Comparison of ENCODE assay signal across 8 cellular contexts in the genomic region with DNA sequence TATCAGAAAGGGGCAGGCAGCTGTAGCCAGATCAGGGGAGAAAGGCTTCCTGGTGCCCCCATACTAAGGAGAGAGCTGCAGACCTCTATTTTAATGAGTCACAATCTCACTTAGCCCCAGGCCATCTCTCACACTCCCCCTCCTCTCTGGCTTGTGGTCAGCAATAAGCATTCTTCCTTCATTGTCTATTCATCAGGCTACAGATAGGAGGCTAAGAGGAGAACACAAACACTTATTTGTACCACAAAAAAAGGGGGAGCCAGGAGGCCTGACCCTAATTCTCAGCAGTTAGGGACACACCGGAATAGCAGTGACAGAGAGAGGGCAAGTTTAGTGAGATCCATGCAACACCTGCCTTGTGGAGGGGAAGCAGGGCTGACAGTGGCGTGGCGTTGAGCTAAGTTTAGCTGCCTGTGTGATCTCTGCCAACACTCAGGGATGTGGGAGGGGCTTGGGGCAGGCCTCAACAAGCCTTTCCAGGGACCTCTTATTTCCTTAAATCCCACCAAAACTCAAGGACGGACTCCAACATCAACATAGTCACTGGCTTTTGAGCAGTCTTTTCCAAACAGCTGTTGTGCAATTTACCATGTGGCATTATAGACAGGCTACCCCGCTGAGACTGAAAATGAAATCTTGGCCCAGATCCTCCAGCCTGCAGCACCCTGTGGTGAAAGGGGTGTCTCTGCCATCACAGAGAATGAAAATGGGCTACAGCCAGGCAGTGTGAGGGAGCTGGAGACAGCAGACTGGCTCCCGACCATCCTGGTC.
DNase-seq lines count a peak whose midpoint lies in the region; ATAC-seq and TF ChIP-seq lines count a peak whose summit lies in the region.

No MANE protein-coding gene starts in this region.

- DNase-seq in DMS79 (lab: John Stamatoyannopoulos, UW) = peak; percentile 78
- peak; percentile 89 for DNase-seq in NCI-H2171 (lab: John Stamatoyannopoulos, UW)
- DNase-seq in mammary epithelial cell = peak; percentile 56
- DNase-seq in activated gamma-delta T cell treated with Interleukin-2 at 50 U/mL for 16 hours = no peak
- no peak for DNase-seq in spleen

- H3K4me1 ChIP-seq in mammary epithelial cell (ENCODE audit: insufficient read depth, low read length) = peaks cover 16% of the 10 kb centered on the region
- H3K4me1 ChIP-seq in muscle layer of colon (ENCODE audit: insufficient read depth, low read length) = peaks cover 17% of the 10 kb centered on the region
- H3K4me1 ChIP-seq in spleen = peaks cover 0 to 14% (median 7%) of the 10 kb centered on the region in 6 donors

- H2AFZ ChIP-seq in mammary epithelial cell (ENCODE audit: low read depth, low read length) = peak overlapping the region; percentile 70

- H3K9me3 ChIP-seq in mammary epithelial cell (replicated peaks; ENCODE audit: insufficient read depth, low read length) (peaks cover 2% of the 10 kb centered on the region), muscle layer of colon (ENCODE audit: low read length) (no peaks in the 10 kb centered on the region), spleen (peaks cover 0 to 11% (median 7%) of the 10 kb centered on the region in 8 donors)

- TF ChIP-seq CTCF in mammary epithelial cell (conservative IDR thresholded peaks at IDR 0.05 in 1 of 2, IDR thresholded peaks at IDR 0.05 in 1 of 2; ENCODE audit: extremely low read depth in 1 of 2, insufficient read depth in 1 of 2, low read depth in 1 of 2, low read length in 2 of 2) (no peak), spleen (IDR thresholded peaks at IDR 0.05 in 8 of 11, conservative IDR thresholded peaks at IDR 0.05 in 3 of 11) (no peak)

- CTCF ChIA-PET in mammary epithelial cell (lab: Charles Lee; ENCODE audit: low non-redundant PET) = interaction anchor here (0.9 kb wide), 1 partner anchor 254 kb away, joined by 3 read pairs; no protein-coding TSS in a partner anchor

- peak overlapping the region; percentile 63 for H3K4me2 ChIP-seq in mammary epithelial cell (ENCODE audit: insufficient read depth, low read depth, low read length)

- no peak for TF ChIP-seq POLR2A in spleen (IDR thresholded peaks at IDR 0.05)

- in situ Hi-C loops in mammary epithelial cell (cut with MboI; ENCODE audit: low sequenced_read_pairs in 2 of 2) = loop anchor here in 1 of 2 donors (25.0 kb wide), 1 partner anchor 704 kb away; no protein-coding TSS in a partner anchor

- no peaks in the 10 kb centered on the region for H4K20me1 ChIP-seq in mammary epithelial cell (ENCODE audit: insufficient read depth, low read length)

- H3K4me3 ChIP-seq in mammary epithelial cell (replicated peaks in 1 of 3; ENCODE audit: insufficient read depth in 1 of 3, low read depth in 2 of 3, low read length in 3 of 3) (no peak overlapping the region), muscle layer of colon (ENCODE audit: low read depth in 1 of 2, low read length in 2 of 2) (peak overlapping the region in 1 of 2 donors; percentile 16), spleen (no peak overlapping the region)

- H3K27me3 ChIP-seq in mammary epithelial cell (ENCODE audit: insufficient read depth, low read length) (no peaks in the 10 kb centered on the region), muscle layer of colon (ENCODE audit: control insufficient read depth in 1 of 2, insufficient read depth in 2 of 2, low read length in 2 of 2) (no peaks in the 10 kb centered on the region), spleen (replicated peaks in 1 of 7) (peaks cover 0 to 13% (median 0%) of the 10 kb centered on the region in 7 donors)

- H3K9ac ChIP-seq in mammary epithelial cell (ENCODE audit: insufficient read depth, low read length) (no peak overlapping the region), muscle layer of colon (ENCODE audit: low read length) (no peak overlapping the region)

- dilution Hi-C loops in mammary epithelial cell (cut with HindIII; ENCODE audit: low sequenced_read_pairs) = no loop called here

- WGBS in mammary epithelial cell (ENCODE audit: low coverage, missing lambda C conversion rate) = 5% methylated on average over 6 of the region's 6 CpGs
- WGBS in spleen, 5 donors = 64 to 83% (median 67%) methylated on average over 3 to 6 of the region's 6 CpGs

- H3K36me3 ChIP-seq in mammary epithelial cell (ENCODE audit: insufficient read depth, low read length) = no peaks in the 10 kb centered on the region
- H3K36me3 ChIP-seq in muscle layer of colon (ENCODE audit: insufficient read depth, low read length) = no peaks in the 10 kb centered on the region
- H3K36me3 ChIP-seq in spleen = no peaks in the 10 kb centered on the region

- ATAC-seq in HG03175 (IDR thresholded peaks at IDR 0.05; ENCODE audit: unreplicated experiment) = no peak
- no peak for ATAC-seq in HG03520 (IDR thresholded peaks at IDR 0.05; ENCODE audit: unreplicated experiment)

- no peak overlapping the region for H3K27ac ChIP-seq in mammary epithelial cell (ENCODE audit: insufficient read depth, low read depth, low read length)
- H3K27ac ChIP-seq in muscle layer of colon (ENCODE audit: low read depth, low read length) = peak overlapping the region; percentile 30
- H3K27ac ChIP-seq in spleen = no peak overlapping the region

- intact Hi-C loops in mammary epithelial cell (cut with micrococcal nuclease) (no loop called here), spleen (cut with DNase I; ENCODE audit: low total_unique reads) (no loop called here)

- no TSS peak for BruUV-seq in mammary epithelial cell (replicated peaks; lab: Mats Ljungman, UMichigan)

- H3K79me2 ChIP-seq in mammary epithelial cell (ENCODE audit: insufficient read depth, low read length) = no peaks in the 10 kb centered on the region

Comparison
In these comparisons a context has a peak if more than half of its experiments do, and no peak if none do; other contexts are left out.
1. DNase-seq: peak in DMS79 (single experiment), NCI-H2171 (single experiment) and mammary epithelial cell (single experiment); none in activated gamma-delta T cell treated with Interleukin-2 at 50 U/mL for 16 hours (single experiment) and spleen (single experiment).